14 cellular contexts compared by ENCODE assay signal in genomic region chr3:18680759-18681158, GRCh38.
"Had no signal": no experiment of that assay in that cellular context is flagged by ENCODE, and none has a peak within 500 bp of the region (broad histone marks: within the 10 kb centered on the region; RNA-seq: fewer than 3 reads in every experiment).

No MANE protein-coding gene starts in this region.

- H3K36me3 ChIP-seq: adrenal gland, gastroesophageal sphincter, heart right ventricle, ovary, spleen, tibial artery had no signal

- H3K4me1 Mint-ChIP-seq: activated B cell treated with CpG ODN at 0.5 μM for 24 hours had no signal

- DNase-seq: activated B cell treated with CpG ODN at 0.5 μM for 24 hours; activated effector memory CD4-positive, alpha-beta T cell treated with anti-CD3 and anti-CD28 coated beads, Interleukin-2, amount 50 U/mL, for 16 hours; adrenal gland; caudate nucleus; erythroblast; heart right ventricle; islet precursor cell; ovary; SHP77; spleen; T-helper 17 cell; tibial artery had no signal

- ATAC-seq: gastroesophageal sphincter, heart right ventricle, sciatic nerve, T-helper 17 cell had no signal

- H3K4me3 Mint-ChIP-seq: activated B cell treated with CpG ODN at 0.5 μM for 24 hours, T-helper 17 cell had no signal

- H3K4me3 ChIP-seq: adrenal gland, gastroesophageal sphincter, heart right ventricle, ovary, spleen, tibial artery had no signal

- H3K27ac ChIP-seq: adrenal gland, gastroesophageal sphincter, heart right ventricle, ovary, tibial artery had no signal

- H3K4me1 ChIP-seq: adrenal gland, gastroesophageal sphincter, tibial artery had no signal

- H3K9me3 ChIP-seq: adrenal gland, gastroesophageal sphincter, ovary, tibial artery had no signal

- H3K27me3 Mint-ChIP-seq: activated B cell treated with CpG ODN at 0.5 μM for 24 hours, T-helper 17 cell had no signal

- H3K27ac Mint-ChIP-seq: activated B cell treated with CpG ODN at 0.5 μM for 24 hours had no signal

- H3K27me3 ChIP-seq: adrenal gland, gastroesophageal sphincter, heart right ventricle, ovary, spleen, tibial artery had no signal
